In the genomic region with DNA sequence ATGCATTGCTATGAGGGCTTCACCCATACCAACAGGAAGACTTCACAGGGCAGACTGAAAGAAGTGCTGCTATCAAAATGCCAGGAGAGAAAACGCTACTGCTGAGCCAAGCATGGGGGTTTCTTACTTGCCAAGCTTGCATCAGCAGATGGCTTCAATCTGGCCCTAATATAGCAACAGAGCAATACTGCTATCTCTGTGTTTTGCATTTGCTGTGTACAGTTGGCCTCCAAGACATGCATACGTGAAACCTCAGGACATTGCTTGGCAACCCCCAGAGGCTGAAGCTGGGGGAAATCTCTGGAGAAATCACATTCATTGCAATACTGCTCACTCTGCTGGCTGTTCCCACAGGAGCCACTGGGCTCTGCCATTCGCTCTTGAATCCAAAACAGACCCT, we compare ENCODE assay signal across 30 cellular contexts.
A peak's percentile ranks its signal among the peaks of the same experiment; 100 is the strongest.
DNase-seq lines count a peak whose midpoint lies in the region; ATAC-seq, FAIRE-seq and TF ChIP-seq lines count a peak whose summit lies in the region.
"Had no signal": no experiment of that assay in that cellular context is flagged by ENCODE, and none has a peak within 500 bp of the region (broad histone marks: within the 10 kb centered on the region; RNA-seq: fewer than 3 reads in every experiment).

No MANE protein-coding gene starts in this region.

- H3K4me2 ChIP-seq in HepG2 (ENCODE audit: low read depth, low read length) (no peak overlapping the region), PC-9 (no peak overlapping the region)
- H3K4me2 ChIP-seq: A549 had no signal

- H3K9ac ChIP-seq in HepG2 (ENCODE audit: insufficient read depth, low read depth, low read length) = no peak overlapping the region

- H3K27me3 Mint-ChIP-seq in type B pancreatic cell = no peaks in the 10 kb centered on the region
- H3K27me3 Mint-ChIP-seq: activated CD4-positive, alpha-beta memory T cell treated with anti-CD3 and anti-CD28 coated beads, Interleukin-2, amount 10 ng/mL, durations not matched to agents 7 days and 5 days; activated naive CD8-positive, alpha-beta T cell; central memory CD8-positive, alpha-beta T cell had no signal

- BruUV-seq in HepG2 (replicated peaks; lab: Mats Ljungman, UMichigan) = no TSS peak
- no TSS peak for BruUV-seq in PC-9 (replicated peaks; lab: Mats Ljungman, UMichigan)

- H3K79me2 ChIP-seq in HepG2 (ENCODE audit: insufficient read depth, low read length) (peaks cover 2% of the 10 kb centered on the region), PC-9 (ENCODE audit: low read depth) (no peaks in the 10 kb centered on the region)

- CTCF ChIA-PET in HepG2 (lab: Yijun Ruan, JAX; ENCODE audit: low intra/inter-chr PET ratio, low total read pairs) (no interaction called here), PC-9 (lab: Charles Lee) (no interaction called here)

- intact Hi-C loops in HepG2 (cut with micrococcal nuclease; ENCODE audit: unreplicated experiment) (no loop called here), right lobe of liver (cut with DNase I) (no loop called here), PC-9 (cut with micrococcal nuclease; ENCODE audit: unreplicated experiment) (loop anchor here (5.0 to 10.0 kb wide), 2 partner anchors 130 to 208 kb away; no protein-coding TSS in a partner anchor)

- no peak overlapping the region for H3K4me3 Mint-ChIP-seq in type B pancreatic cell
- H3K4me3 Mint-ChIP-seq: activated CD4-positive, alpha-beta memory T cell treated with anti-CD3 and anti-CD28 coated beads, Interleukin-2, amount 10 ng/mL, durations not matched to agents 7 days and 5 days; activated naive CD8-positive, alpha-beta T cell; central memory CD8-positive, alpha-beta T cell; stimulated activated effector memory CD8-positive, alpha-beta T cell treated with anti-CD3 and anti-CD28 coated beads, Interleukin-12 subunit alpha, Interleukin-12 subunit beta, amount 100 ng/mL, for 72 hours had no signal

- H3K27me3 ChIP-seq in HepG2 (ENCODE audit: control insufficient read depth in 1 of 2, insufficient read depth in 2 of 2, low read length in 2 of 2) (no peaks in the 10 kb centered on the region), right lobe of liver (no peaks in the 10 kb centered on the region), PC-9 (ENCODE audit: insufficient read depth, low read depth) (no peaks in the 10 kb centered on the region)
- H3K27me3 ChIP-seq: ovary had no signal

- TF ChIP-seq RAD21 in HepG2 (CRISPR knock-in tag; IDR thresholded peaks at IDR 0.05) = no peak

- in situ Hi-C loops in HepG2 (cut with HindIII; ENCODE audit: extremely low pct_ligation_motif_present, low pct_unique_long_range_greater_than_20kb) = no loop called here

- H3F3A ChIP-seq in PC-9 (ENCODE audit: insufficient read depth, low read depth) = peaks cover 26% of the 10 kb centered on the region

- peaks cover 23% of the 10 kb centered on the region for H3K36me3 Mint-ChIP-seq in type B pancreatic cell
- H3K36me3 Mint-ChIP-seq: stimulated activated effector memory CD8-positive, alpha-beta T cell treated with anti-CD3 and anti-CD28 coated beads, Interleukin-12 subunit alpha, Interleukin-12 subunit beta, amount 100 ng/mL, for 72 hours had no signal

- no peak overlapping the region for H2AFZ ChIP-seq in HepG2 (ENCODE audit: low read length)
- H2AFZ ChIP-seq in PC-9 = no peak overlapping the region

- peaks cover 24% of the 10 kb centered on the region for H3K4me1 Mint-ChIP-seq in type B pancreatic cell (ENCODE audit: unreplicated experiment)
- H3K4me1 Mint-ChIP-seq: activated CD4-positive, alpha-beta memory T cell treated with anti-CD3 and anti-CD28 coated beads, Interleukin-2, amount 10 ng/mL, durations not matched to agents 7 days and 5 days; central memory CD8-positive, alpha-beta T cell; stimulated activated effector memory CD8-positive, alpha-beta T cell treated with anti-CD3 and anti-CD28 coated beads, Interleukin-12 subunit alpha, Interleukin-12 subunit beta, amount 100 ng/mL, for 72 hours had no signal

- H3K4me3 ChIP-seq in HepG2 (replicated peaks in 1 of 3; ENCODE audit: insufficient read depth in 1 of 3, low read depth in 2 of 3, low read length in 3 of 3) = no peak overlapping the region
- H3K4me3 ChIP-seq in right lobe of liver = no peak overlapping the region
- H3K4me3 ChIP-seq in PC-9 = no peak overlapping the region
- H3K4me3 ChIP-seq: A549, lung, mucosa of descending colon, ovary, SK-N-MC had no signal

- H3K27ac Mint-ChIP-seq in type B pancreatic cell = peak overlapping the region; percentile 49
- H3K27ac Mint-ChIP-seq: activated CD4-positive, alpha-beta memory T cell treated with anti-CD3 and anti-CD28 coated beads, Interleukin-2, amount 10 ng/mL, durations not matched to agents 7 days and 5 days; activated naive CD8-positive, alpha-beta T cell; stimulated activated effector memory CD8-positive, alpha-beta T cell treated with anti-CD3 and anti-CD28 coated beads, Interleukin-12 subunit alpha, Interleukin-12 subunit beta, amount 100 ng/mL, for 72 hours had no signal

- no peaks in the 10 kb centered on the region for H3K9me2 ChIP-seq in PC-9 (ENCODE audit: insufficient read depth)

- DNase-seq in HepG2 (ENCODE audit: low spot score) = no peak
- DNase-seq in right lobe of liver = no peak
- no peak for DNase-seq in PC-9
- peak; percentile 35 for DNase-seq in fibroblast of the conjunctiva (ENCODE audit: low read depth)
- DNase-seq in type B pancreatic cell (ENCODE audit: extremely low spot score, unreplicated experiment) = no peak
- DNase-seq in NCI-H2196 (lab: John Stamatoyannopoulos, UW; ENCODE audit: unreplicated experiment) = no peak
- DNase-seq in erythroblast (lab: John Stamatoyannopoulos, UW) = no peak
- DNase-seq: activated CD4-positive, alpha-beta memory T cell treated with anti-CD3 and anti-CD28 coated beads, Interleukin-2, amount 10 ng/mL, durations not matched to agents 7 days and 5 days; activated CD8-positive, alpha-beta memory T cell treated with anti-CD3 and anti-CD28 coated beads, Interleukin-2, amount 50 U/mL, for 48 hours; aorta; dermis blood vessel endothelial cell; HCEC 1CT; Karpas-422; kidney; mucosa of descending colon; NCI-H187; NCI-H774; right cardiac atrium; RPMI8226; stimulated activated CD4-positive, alpha-beta T cell treated with anti-CD3 and anti-CD28 coated beads, Interleukin-4, amount 100 ng/mL, for 24 hours had no signal

- H3K27ac ChIP-seq in HepG2 (ENCODE audit: extremely low read length, insufficient read depth, low read length) (no peak overlapping the region), right lobe of liver (no peak overlapping the region), PC-9 (peak overlapping the region; percentile 98)
- H3K27ac ChIP-seq: A549, ovary, SK-N-MC had no signal

- H3K36me3 ChIP-seq in HepG2 (replicated peaks in 1 of 2; ENCODE audit: control insufficient read depth in 1 of 2, insufficient read depth in 2 of 2, low read length in 2 of 2) (peaks cover 3 to 30% of the 10 kb centered on the region in 2 experiments), right lobe of liver (no peaks in the 10 kb centered on the region), PC-9 (ENCODE audit: low read depth) (no peaks in the 10 kb centered on the region)
- H3K36me3 ChIP-seq: ovary had no signal

- H3K9me3 ChIP-seq in HepG2 (ENCODE audit: low read length) (no peaks in the 10 kb centered on the region), right lobe of liver (no peaks in the 10 kb centered on the region), PC-9 (ENCODE audit: insufficient read depth, low read depth) (peaks cover 10% of the 10 kb centered on the region; the same call in 1 of the 2 replicates)
- H3K9me3 ChIP-seq: A549, mucosa of descending colon, ovary had no signal

- H3K9me3 Mint-ChIP-seq in type B pancreatic cell = peaks cover 3% of the 10 kb centered on the region
- H3K9me3 Mint-ChIP-seq: activated CD4-positive, alpha-beta memory T cell treated with anti-CD3 and anti-CD28 coated beads, Interleukin-2, amount 10 ng/mL, durations not matched to agents 7 days and 5 days had no signal

- WGBS in HepG2 (ENCODE audit: low lambda C conversion rate) = 100% methylated on average over 2 of the region's 3 CpGs
- WGBS in right lobe of liver (ENCODE audit: insufficient coverage, low coverage, low lambda C conversion rate, missing lambda C conversion rate) = 64% methylated on average over 3 of the region's 3 CpGs

- FAIRE-seq in HepG2 (lab: Jason Lieb, UNC) = no peak
- FAIRE-seq: A549, G401.6, kidney, TTC549 had no signal

- ATAC-seq in HepG2 (peak; percentile 12; the same call in 1 of the 3 replicates), right lobe of liver (no peak), GM19023 (IDR thresholded peaks at IDR 0.05; ENCODE audit: unreplicated experiment) (no peak)
- ATAC-seq: A549; mucosa of descending colon; stimulated activated effector memory CD8-positive, alpha-beta T cell treated with anti-CD3 and anti-CD28 coated beads, Interleukin-12 subunit alpha, Interleukin-12 subunit beta, amount 100 ng/mL, for 72 hours had no signal

- TF ChIP-seq POLR2A in HepG2 (IDR thresholded peaks at IDR 0.05; ENCODE audit: insufficient read depth in 1 of 2, low read depth in 2 of 2, low read length in 2 of 2) = no peak
- TF ChIP-seq POLR2A in right lobe of liver (IDR thresholded peaks at IDR 0.05) = no peak
- no peak for TF ChIP-seq POLR2A in erythroblast (IDR thresholded peaks at IDR 0.05; ENCODE audit: low read length)

- TF ChIP-seq EP300 in HepG2 (IDR thresholded peaks at IDR 0.05; ENCODE audit: low read depth in 2 of 2, low read length in 2 of 2) (no peak), HepG2 (CRISPR knock-in tag; IDR thresholded peaks at IDR 0.05; ENCODE audit: borderline replicate concordance) (no peak)

- H3K4me1 ChIP-seq in HepG2 (ENCODE audit: insufficient read depth, low read length) (peaks cover 19% of the 10 kb centered on the region; the same call in 1 of the 2 replicates), right lobe of liver (no peaks in the 10 kb centered on the region), PC-9 (replicated peaks; ENCODE audit: insufficient read depth) (peaks cover 31% of the 10 kb centered on the region)
- H3K4me1 ChIP-seq: A549 had no signal

- POLR2A ChIA-PET in HepG2 (lab: Yijun Ruan, JAX) = no interaction called here
- POLR2A ChIA-PET in PC-9 (lab: Charles Lee; ENCODE audit: unreplicated experiment) = no interaction called here

- H4K20me1 ChIP-seq in HepG2 (ENCODE audit: insufficient read depth, low read length) (peaks cover 23% of the 10 kb centered on the region), PC-9 (ENCODE audit: insufficient read depth) (no peaks in the 10 kb centered on the region)

- TF ChIP-seq CTCF in HepG2 (CRISPR knock-in tag; IDR thresholded peaks at IDR 0.05) (no peak), right lobe of liver (IDR thresholded peaks at IDR 0.05) (no peak), PC-9 (conservative IDR thresholded peaks at IDR 0.05) (no peak), type B pancreatic cell (conservative IDR thresholded peaks at IDR 0.05) (no peak)

TF ChIP-seq in HepG2, 621 proteins besides CTCF, POLR2A, EP300 and RAD21:
- TF ChIP-seq MED1 (CRISPR knock-in tag; IDR thresholded peaks at IDR 0.05) (0 out of 2 replicates have a peak, but pooled peaks have one; percentile 15), RBM22 (optimal IDR thresholded peaks at IDR 0.05; ENCODE audit: low read length) (peak; percentile 84), ZNF891 (CRISPR knock-in tag; IDR thresholded peaks at IDR 0.05) (no peak)
